23 cellular contexts compared by ENCODE assay signal in the genomic region with DNA sequence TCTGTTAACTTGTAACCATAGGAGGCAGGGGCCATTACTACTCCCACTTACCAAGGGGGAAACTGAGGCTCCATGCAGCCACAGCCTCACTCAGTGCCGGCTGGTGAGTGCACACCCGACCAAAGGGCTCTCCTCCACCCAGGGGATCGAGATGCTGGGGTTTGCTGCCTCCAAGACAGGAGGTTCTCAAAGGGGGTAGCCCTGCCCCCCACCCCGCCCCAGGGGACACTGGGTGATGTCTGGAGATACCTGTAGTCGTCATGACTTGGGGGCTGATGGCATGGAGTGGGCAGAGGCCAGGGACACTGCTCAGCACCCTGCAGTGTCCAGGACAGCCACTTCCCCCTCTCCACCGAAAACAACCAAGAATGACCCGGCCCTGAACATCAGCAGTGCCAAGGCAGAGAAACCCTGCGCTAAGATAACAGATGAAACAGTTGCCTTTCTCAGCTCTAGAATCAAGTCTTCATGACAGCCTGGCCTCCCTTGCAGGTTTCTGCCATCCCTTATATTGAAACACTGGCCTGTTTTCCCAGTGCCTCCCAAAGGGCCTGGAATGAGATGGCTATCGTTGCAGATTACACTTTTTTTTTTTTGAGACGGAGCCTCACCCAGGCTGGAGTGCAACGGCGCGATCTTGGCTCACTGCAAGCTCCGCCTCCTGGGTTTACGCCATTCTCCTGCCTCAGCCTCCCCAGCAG. TPM values are rescaled to one million over a fixed set of nuclear protein-coding genes. Genes with fewer than 3 reads are reported as not detected.
A peak's percentile ranks its signal among the peaks of the same experiment; 100 is the strongest.
DNase-seq lines count a peak whose midpoint lies in the region; ATAC-seq and TF ChIP-seq lines count a peak whose summit lies in the region.
"Had no signal": no experiment of that assay in that cellular context is flagged by ENCODE, and none has a peak within 500 bp of the region (broad histone marks: within the 10 kb centered on the region; RNA-seq: fewer than 3 reads in every experiment).

No MANE protein-coding gene starts in this region.

- no peak overlapping the region for H3K18ac ChIP-seq in neuronal stem cell (ENCODE audit: low read length)

- H3K79me1 ChIP-seq in neuronal stem cell (ENCODE audit: low read depth, low read length), result no peaks in the 10 kb centered on the region

- CTCF ChIA-PET in HEK293 (lab: Yijun Ruan, JAX), result interaction anchor here (0.8 kb wide), 1 partner anchor 10 kb away, joined by 3 read pairs; no protein-coding TSS in a partner anchor

- no peak overlapping the region for H4K91ac ChIP-seq in neuronal stem cell (ENCODE audit: low read depth, low read length, poor library complexity)

- no peak overlapping the region for H3K23ac ChIP-seq in neuronal stem cell (ENCODE audit: low read depth, low read length, poor library complexity)

- H3K9me3 ChIP-seq in HEK293 (ENCODE audit: control insufficient read depth, insufficient read depth, low read depth, low read length) (no peaks in the 10 kb centered on the region), WERI-Rb-1 (ENCODE audit: severe bottlenecking) (no peaks in the 10 kb centered on the region), neuronal stem cell (replicated peaks in 1 of 2; ENCODE audit: control insufficient read depth in 2 of 2, insufficient read depth in 1 of 2, low read depth in 1 of 2, low read length in 2 of 2) (no peaks in the 10 kb centered on the region)
- H3K9me3 ChIP-seq: BLaER1 had no signal

- WGBS in neuronal stem cell (ENCODE audit: extremely low coverage in 2 of 2, insufficient read length in 2 of 2, insufficient replicate concordance in 1 of 2), 2 donors, result no CpG with 5 or more reads among the region's 15 CpGs

- no peak overlapping the region for H4K8ac ChIP-seq in neuronal stem cell (ENCODE audit: low read depth, low read length)

- H3K9ac ChIP-seq in neuronal stem cell (ENCODE audit: low read depth, low read length, poor library complexity), result no peak overlapping the region
- H3K9ac ChIP-seq: BLaER1 had no signal

- H3K4ac ChIP-seq in neuronal stem cell (ENCODE audit: low read length), result peak overlapping the region; percentile 37

- DNase-seq in WERI-Rb-1 (no peak), neuronal stem cell (ENCODE audit: low spot score) (no peak), DMS114 treated with DMSO at 0.1 percent for 48 hours (lab: John Stamatoyannopoulos, UW; ENCODE audit: unreplicated experiment) (no peak), T-helper 9 cell (no peak)
- DNase-seq: CD4-positive, CD25-positive, alpha-beta regulatory T cell; GF-D8; NCI-H1048; NCI-H1417; NCI-H1694; NCI-H2029 treated with DMSO at 0.1 percent for 48 hours; NCI-H446 treated with DMSO at 0.1 percent for 48 hours; NCI-H526; NCI-H82; NK-92 treated with Interleukin-12 subunit alpha and Interleukin-12 subunit beta, amount 100 ng/mL, for 24 hours; PC-3; Right ventricle myocardium superior had no signal

- H3K4me3 ChIP-seq in HEK293 (ENCODE audit: low read depth, low read length) (no peak overlapping the region), WERI-Rb-1 (ENCODE audit: low read depth, low read length) (no peak overlapping the region), neuronal stem cell (ENCODE audit: low read length in 2 of 2) (no peak overlapping the region)
- H3K4me3 ChIP-seq: BLaER1, SJSA1 had no signal

- no peak overlapping the region for H3K14ac ChIP-seq in neuronal stem cell (ENCODE audit: low read length)

- H3K36me3 ChIP-seq in HEK293 (ENCODE audit: control insufficient read depth in 2 of 2, insufficient read depth in 1 of 2, low read length in 2 of 2), result no peaks in the 10 kb centered on the region
- no peaks in the 10 kb centered on the region for H3K36me3 ChIP-seq in WERI-Rb-1
- H3K36me3 ChIP-seq in neuronal stem cell (replicated peaks in 1 of 2; ENCODE audit: control insufficient read depth in 2 of 2, insufficient read depth in 2 of 2, low read length in 2 of 2), result no peaks in the 10 kb centered on the region
- H3K36me3 ChIP-seq: BLaER1, SJSA1 had no signal

- no peak for ATAC-seq in GM19023 (IDR thresholded peaks at IDR 0.05; ENCODE audit: unreplicated experiment)
- ATAC-seq: HCT116, PC-3 had no signal

- H2BK5ac ChIP-seq in neuronal stem cell (ENCODE audit: low read length), result no peak overlapping the region

- H3K27me3 ChIP-seq in WERI-Rb-1 (ENCODE audit: insufficient read depth, low read depth, severe bottlenecking) (no peaks in the 10 kb centered on the region), neuronal stem cell (ENCODE audit: control insufficient read depth in 3 of 3, insufficient read depth in 3 of 3, low read depth in 1 of 3, low read length in 3 of 3) (peaks cover 3 to 18% (median 14%) of the 10 kb centered on the region in 3 experiments)

- TF ChIP-seq CTCF in HEK293 (tag by site-specific recombination; IDR thresholded peaks at IDR 0.05) (no peak), WERI-Rb-1 (IDR thresholded peaks at IDR 0.05; ENCODE audit: low read depth, low read length) (no peak)

- no peak overlapping the region for H2AK5ac ChIP-seq in neuronal stem cell (ENCODE audit: low read depth, low read length)

- peaks cover 5% of the 10 kb centered on the region for H3K4me1 ChIP-seq in HEK293 (ENCODE audit: control insufficient read depth, insufficient read depth, low read length)
- peaks cover 20 to 23% of the 10 kb centered on the region in 2 donors for H3K4me1 ChIP-seq in neuronal stem cell (ENCODE audit: control insufficient read depth in 2 of 2, insufficient read depth in 1 of 2, low read depth in 1 of 2, low read length in 2 of 2)

- H2BK15ac ChIP-seq in neuronal stem cell (ENCODE audit: low read length), result peak overlapping the region; percentile 55

- H2BK120ac ChIP-seq in neuronal stem cell (ENCODE audit: low read depth, low read length), result no peak overlapping the region

- H2BK12ac ChIP-seq in neuronal stem cell (ENCODE audit: low read length), result no peak overlapping the region

- POLR2A ChIA-PET in HEK293 (lab: Yijun Ruan, JAX), result no interaction called here

- H2AFZ ChIP-seq in neuronal stem cell (ENCODE audit: low read length), result no peak overlapping the region

- no peak overlapping the region for H3K4me2 ChIP-seq in neuronal stem cell (ENCODE audit: insufficient read depth, low read length, poor library complexity, severe bottlenecking)
- H3K4me2 ChIP-seq: BLaER1 had no signal

- H3K27ac ChIP-seq in HEK293 (ENCODE audit: extremely low read depth, low read depth, low read length) (no peak overlapping the region), WERI-Rb-1 (peak overlapping the region; percentile 79), neuronal stem cell (replicated peaks; ENCODE audit: low read length) (no peak overlapping the region)
- H3K27ac ChIP-seq: BLaER1, SJSA1 had no signal

TF ChIP-seq in HEK293, 187 proteins besides CTCF, POLR2A, EP300 and RAD21:
- TF ChIP-seq, protein P1, sequence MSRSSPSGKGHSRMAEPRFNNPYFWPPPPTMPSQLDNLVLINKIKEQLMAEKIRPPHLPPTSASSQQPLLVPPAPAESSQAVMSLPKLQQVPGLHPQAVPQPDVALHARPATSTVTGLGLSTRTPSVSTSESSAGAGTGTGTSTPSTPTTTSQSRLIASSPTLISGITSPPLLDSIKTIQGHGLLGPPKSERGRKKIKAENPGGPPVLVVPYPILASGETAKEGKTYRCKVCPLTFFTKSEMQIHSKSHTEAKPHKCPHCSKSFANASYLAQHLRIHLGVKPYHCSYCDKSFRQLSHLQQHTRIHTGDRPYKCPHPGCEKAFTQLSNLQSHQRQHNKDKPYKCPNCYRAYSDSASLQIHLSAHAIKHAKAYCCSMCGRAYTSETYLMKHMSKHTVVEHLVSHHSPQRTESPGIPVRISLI (tag by site-specific recombination; IDR thresholded peaks at IDR 0.05), result no peak
- no peak for TF ChIP-seq EGR2 (tag by site-specific recombination; IDR thresholded peaks at IDR 0.05; ENCODE audit: low read depth)
- TF ChIP-seq GLIS1 (tag by site-specific recombination; IDR thresholded peaks at IDR 0.05), result peak; percentile 51; the same call in 1 of the 2 replicates

RNA-seq across cellular contexts. Expression of a gene that starts 3.3 kb away (rescaled TPM):
- 18.0 TPM for polyA plus RNA-seq in neuronal stem cell (2013, experiment 1 of 2)
- polyA plus RNA-seq in neuronal stem cell (2013, experiment 2 of 2), result 17.5 TPM

RNA-seq across cellular contexts. Expression of a gene that starts 4.1 kb away (rescaled TPM):
- 8.3 TPM for polyA plus RNA-seq in neuronal stem cell (2013, experiment 1 of 2)
- polyA plus RNA-seq in neuronal stem cell (2013, experiment 2 of 2), result 7.9 TPM
- polyA plus RNA-seq: IgD-negative memory B cell had no signal

RNA-seq across cellular contexts. Expression of a gene that starts 15.2 kb away (rescaled TPM):
- 22.9 TPM for polyA plus RNA-seq in neuronal stem cell (2013, experiment 1 of 2)
- 21.4 TPM for polyA plus RNA-seq in neuronal stem cell (2013, experiment 2 of 2)

RNA-seq across cellular contexts. Expression of a gene that starts 18.6 kb away (rescaled TPM):
- 0.31 TPM for polyA plus RNA-seq in neuronal stem cell (2013, experiment 1 of 2)
- polyA plus RNA-seq in neuronal stem cell (2013, experiment 2 of 2), result 0.21 TPM

RNA-seq across cellular contexts. Expression of a gene that starts 29.6 kb away (rescaled TPM):
- polyA plus RNA-seq in neuronal stem cell (2013, experiment 1 of 2), result 0.18 TPM
- 0.25 TPM for polyA plus RNA-seq in neuronal stem cell (2013, experiment 2 of 2)
- polyA plus RNA-seq: AG04450; CD4-positive, CD25-positive, alpha-beta regulatory T cell; IgD-negative memory B cell had no signal
